In the genomic region with DNA sequence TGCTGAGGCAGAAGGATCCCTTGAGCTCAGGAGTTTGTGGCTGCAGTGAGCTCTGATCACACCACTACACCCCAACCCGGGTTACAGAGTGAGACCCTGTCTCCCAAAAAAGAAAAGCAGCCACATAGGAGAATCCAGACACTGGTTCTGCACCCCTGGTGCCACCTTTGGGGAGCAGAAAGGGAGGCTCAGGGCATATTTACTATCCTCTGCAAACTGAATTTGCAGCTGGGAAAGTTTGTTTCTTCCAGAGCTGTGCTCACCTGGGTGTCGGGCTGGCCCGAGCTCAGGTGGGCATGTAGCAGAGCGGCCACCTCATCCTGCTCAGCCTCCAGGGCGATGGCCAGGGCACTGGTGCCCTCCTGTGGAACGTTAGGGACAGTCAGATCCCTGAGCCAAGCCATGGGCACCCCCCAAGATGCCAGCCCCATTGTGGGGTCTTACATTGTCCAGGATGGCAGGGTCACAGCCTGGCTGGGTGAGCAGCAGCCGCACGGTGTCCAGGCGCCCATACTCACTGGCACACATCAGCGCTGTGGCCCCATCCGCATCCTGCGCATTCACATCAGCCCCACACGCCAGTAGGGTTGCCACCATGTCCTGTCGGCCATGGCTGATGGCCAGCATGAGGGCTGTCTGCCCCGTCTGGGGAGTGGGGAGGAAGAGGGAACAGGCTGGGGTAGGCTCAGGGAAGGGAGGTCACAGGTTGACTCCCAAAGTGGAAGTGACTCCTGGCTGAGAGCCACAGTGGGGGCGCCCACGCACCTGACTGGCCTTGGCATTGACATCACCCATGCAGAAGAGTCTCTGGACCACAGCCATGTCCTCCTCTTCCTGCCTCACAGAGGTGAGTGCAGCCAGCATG, we compare ENCODE assay signal across 11 cellular contexts. TPM values are rescaled to one million over a fixed set of nuclear protein-coding genes. Genes with fewer than 3 reads are reported as not detected.
DNase-seq lines count a peak whose midpoint lies in the region; TF ChIP-seq lines count a peak whose summit lies in the region.
"Had no signal": no experiment of that assay in that cellular context is flagged by ENCODE, and none has a peak within 500 bp of the region (broad histone marks: within the 10 kb centered on the region; RNA-seq: fewer than 3 reads in every experiment).

No MANE protein-coding gene starts in this region.

- DNase-seq in MCF 10A (ENCODE audit: unreplicated experiment) (peak; percentile 58), mammary epithelial cell (no peak), NCI-H2029 treated with DMSO at 0.1 percent for 48 hours (lab: John Stamatoyannopoulos, UW) (peak; percentile 48), dermis microvascular lymphatic vessel endothelial cell (ENCODE audit: low read depth in 2 of 2) (peak; percentile 68 to 81), thyroid gland (peak; percentile 87 to 88), NCI-H510A (lab: John Stamatoyannopoulos, UW) (no peak), NCI-H748 treated with DMSO at 0.1 percent for 48 hours (lab: John Stamatoyannopoulos, UW) (no peak), NCI-H2171 (lab: John Stamatoyannopoulos, UW) (no peak)
- DNase-seq: naive B cell had no signal

- peaks cover 58% of the 10 kb centered on the region for H3K36me3 Mint-ChIP-seq in MCF 10A (ENCODE audit: insufficient read depth, unreplicated experiment)
- H3K36me3 Mint-ChIP-seq: naive B cell had no signal

- no peak overlapping the region for H3K27ac ChIP-seq in mammary epithelial cell (ENCODE audit: insufficient read depth, low read depth, low read length)
- peak overlapping the region in 2 of 3 donors; percentile 4 to 65 for H3K27ac ChIP-seq in thyroid gland
- H3K27ac ChIP-seq: C4-2B had no signal

- H3K4me3 ChIP-seq in mammary epithelial cell (replicated peaks in 1 of 3; ENCODE audit: insufficient read depth in 1 of 3, low read depth in 2 of 3, low read length in 3 of 3) (no peak overlapping the region), thyroid gland (replicated peaks in 1 of 3) (no peak overlapping the region)

- in situ Hi-C loops in mammary epithelial cell (cut with MboI; ENCODE audit: low sequenced_read_pairs in 2 of 2), result no loop called here

- H3K27me3 ChIP-seq in mammary epithelial cell (ENCODE audit: insufficient read depth, low read length) (no peaks in the 10 kb centered on the region), thyroid gland (no peaks in the 10 kb centered on the region)

- intact Hi-C loops in MCF 10A (cut with micrococcal nuclease) (no loop called here), mammary epithelial cell (cut with micrococcal nuclease) (loop anchor here (5.0 kb wide), 1 partner anchor 57 kb away; no protein-coding TSS in a partner anchor), thyroid gland (cut with DNase I) (no loop called here)

- H3K36me3 ChIP-seq in mammary epithelial cell (ENCODE audit: insufficient read depth, low read length) (peaks cover 8% of the 10 kb centered on the region), thyroid gland (no peaks in the 10 kb centered on the region)

- no peak overlapping the region for H3K4me2 ChIP-seq in mammary epithelial cell (ENCODE audit: insufficient read depth, low read depth, low read length)

- CTCF ChIA-PET in MCF 10A (lab: Yijun Ruan, JAX), result interaction anchor here (0.6 to 1.9 kb wide), 6 partner anchors 9 to 467 kb away, joined by 3 to 11 read pairs (median 3); no protein-coding TSS in a partner anchor
- CTCF ChIA-PET in mammary epithelial cell (lab: Charles Lee; ENCODE audit: low non-redundant PET), result no interaction called here

- H4K20me1 ChIP-seq in mammary epithelial cell (ENCODE audit: insufficient read depth, low read length), result peaks cover 3% of the 10 kb centered on the region

- no peak overlapping the region for H3K4me3 Mint-ChIP-seq in MCF 10A (ENCODE audit: unreplicated experiment)
- H3K4me3 Mint-ChIP-seq: dendritic cell treated with granulocyte-macrophage colony-stimulating factor and Interleukin-4, amounts not matched to agents 40 ng/mL and 50 ng/mL, for 4 days had no signal

- H3K9me3 ChIP-seq in mammary epithelial cell (replicated peaks; ENCODE audit: insufficient read depth, low read length) (no peaks in the 10 kb centered on the region), thyroid gland (no peaks in the 10 kb centered on the region)

- no peak for TF ChIP-seq POLR2A in thyroid gland (IDR thresholded peaks at IDR 0.05)

- H3K27me3 Mint-ChIP-seq in MCF 10A (ENCODE audit: insufficient read depth, unreplicated experiment), result no peaks in the 10 kb centered on the region

- no peaks in the 10 kb centered on the region for H3K9me3 Mint-ChIP-seq in MCF 10A (ENCODE audit: unreplicated experiment)
- H3K9me3 Mint-ChIP-seq: naive B cell had no signal

- no TSS peak for BruUV-seq in MCF 10A (replicated peaks; lab: Mats Ljungman, UMichigan)
- no TSS peak for BruUV-seq in mammary epithelial cell (replicated peaks; lab: Mats Ljungman, UMichigan)

- H3K79me2 ChIP-seq in mammary epithelial cell (ENCODE audit: insufficient read depth, low read length), result peaks cover 43% of the 10 kb centered on the region

- peaks cover 5% of the 10 kb centered on the region for H3K4me1 Mint-ChIP-seq in MCF 10A (ENCODE audit: insufficient read depth, unreplicated experiment)

- TF ChIP-seq CTCF in MCF 10A (IDR thresholded peaks at IDR 0.05; ENCODE audit: unreplicated experiment) (no peak), mammary epithelial cell (conservative IDR thresholded peaks at IDR 0.05 in 1 of 2, IDR thresholded peaks at IDR 0.05 in 1 of 2; ENCODE audit: extremely low read depth in 1 of 2, insufficient read depth in 1 of 2, low read depth in 1 of 2, low read length in 2 of 2) (peak in 1 of 2 donors; percentile 2), thyroid gland (IDR thresholded peaks at IDR 0.05) (no peak)

- no peak overlapping the region for H3K27ac Mint-ChIP-seq in MCF 10A (ENCODE audit: low read depth, unreplicated experiment)
- H3K27ac Mint-ChIP-seq: dendritic cell treated with granulocyte-macrophage colony-stimulating factor and Interleukin-4, amounts not matched to agents 40 ng/mL and 50 ng/mL, for 4 days had no signal

- POLR2A ChIA-PET in MCF 10A (lab: Yijun Ruan, JAX), result interaction anchor here (0.6 to 6.7 kb wide), 2 partner anchors 11 to 472 kb away, joined by 3 to 70 read pairs; no protein-coding TSS in a partner anchor

- peaks cover 27% of the 10 kb centered on the region for H3K4me1 ChIP-seq in mammary epithelial cell (ENCODE audit: insufficient read depth, low read length)
- H3K4me1 ChIP-seq in thyroid gland, result peaks cover 27 to 45% of the 10 kb centered on the region in 2 donors

- H2AFZ ChIP-seq in mammary epithelial cell (ENCODE audit: low read depth, low read length), result no peak overlapping the region

- dilution Hi-C loops in mammary epithelial cell (cut with HindIII; ENCODE audit: low sequenced_read_pairs), result no loop called here

- 61% methylated on average over 16 of the region's 17 CpGs for WGBS in mammary epithelial cell (ENCODE audit: low coverage, missing lambda C conversion rate)
- 69 to 70% methylated on average over 13 to 17 of the region's 17 CpGs for WGBS in thyroid gland, 2 donors

- H3K9ac ChIP-seq in mammary epithelial cell (ENCODE audit: insufficient read depth, low read length), result no peak overlapping the region

RNA-seq across cellular contexts. Expression of gene RPS28, which starts 3.1 kb away (rescaled TPM):
- 2,247 and 2,362 TPM in 2 replicates for total RNA-seq in MCF 10A (2022)
- total RNA-seq in mammary epithelial cell, result 1,000 to 10,000 TPM in 1 of 2 donors, 100 to 1,000 TPM in 1; 151 to 1,577 TPM
- 681 TPM for polyA plus RNA-seq in mammary epithelial cell
- polyA minus RNA-seq in mammary epithelial cell, result 419 TPM
- total RNA-seq in dermis microvascular lymphatic vessel endothelial cell, result 202 and 270 TPM in 2 replicates
- 100 to 1,000 TPM; 262 to 525 (median 420) TPM for total RNA-seq in thyroid gland

RNA-seq across cellular contexts. Expression of gene NDUFA7, which starts 3.2 kb away (rescaled TPM):
- 83.2 and 91.8 TPM in 2 replicates for total RNA-seq in MCF 10A (2022)
- total RNA-seq in mammary epithelial cell, result 10 to 100 TPM in 1 of 2 donors, 1 to 10 TPM in 1; 5.3 to 77.6 TPM
- 79.6 TPM for polyA plus RNA-seq in mammary epithelial cell
- polyA minus RNA-seq in mammary epithelial cell, result 99.2 TPM
- 21.0 and 39.7 TPM in 2 replicates for total RNA-seq in dermis microvascular lymphatic vessel endothelial cell
- total RNA-seq in thyroid gland, result 10 to 100 TPM in 2 of 4 donors, 1 to 10 TPM in 2; 3.8 to 39.7 (median 17.0) TPM

RNA-seq across cellular contexts. Expression of gene CD320, which starts 16.3 kb away (rescaled TPM):
- 39.2 and 68.8 TPM in 2 replicates for total RNA-seq in MCF 10A (2022)
- total RNA-seq in mammary epithelial cell, result 10 to 100 TPM in 1 of 2 donors, 1 to 10 TPM in 1; 8.0 to 31.0 TPM
- 44.0 TPM for polyA plus RNA-seq in mammary epithelial cell
- polyA minus RNA-seq in mammary epithelial cell, result 20.2 TPM
- total RNA-seq in dermis microvascular lymphatic vessel endothelial cell, result 25.7 and 28.6 TPM in 2 replicates
- total RNA-seq in thyroid gland, result 100 to 1,000 TPM in 1 of 4 donors, 10 to 100 TPM in 3; 20.8 to 114 (median 74.0) TPM

RNA-seq across cellular contexts. Expression of gene KANK3, which starts 18.6 kb away (rescaled TPM):
- 0.79 and 1.2 TPM in 2 replicates for total RNA-seq in MCF 10A (2022)
- total RNA-seq in mammary epithelial cell, result 1 to 10 TPM in 1 of 2 donors, under 1 TPM in 1; 0.33 to 5.3 TPM
- 1.9 TPM for polyA plus RNA-seq in mammary epithelial cell
- polyA minus RNA-seq in mammary epithelial cell, result 3.5 TPM
- 52.8 and 129 TPM in 2 replicates for total RNA-seq in dermis microvascular lymphatic vessel endothelial cell
- 10 to 100 TPM; 21.1 to 49.7 (median 30.5) TPM for total RNA-seq in thyroid gland

RNA-seq across cellular contexts. Expression of gene ANGPTL4, which starts 39.5 kb away (rescaled TPM):
- total RNA-seq in MCF 10A (2022) (12.6 and 32.8 TPM in 2 replicates), mammary epithelial cell (100 to 1,000 TPM in 1 of 2 donors, 10 to 100 TPM in 1; 75.8 to 294 TPM), dermis microvascular lymphatic vessel endothelial cell (1.0 and 10.7 TPM in 2 replicates), thyroid gland (10 to 100 TPM; 19.9 to 99.8 (median 46.6) TPM)
- polyA plus RNA-seq in mammary epithelial cell, result 551 TPM
- polyA minus RNA-seq in mammary epithelial cell, result 208 TPM

Comparison
In these comparisons a context has a peak if more than half of its experiments do, and no peak if none do; other contexts are left out.
1. DNase-seq: peak in MCF 10A (single experiment), NCI-H2029 treated with DMSO at 0.1 percent for 48 hours (single experiment), dermis microvascular lymphatic vessel endothelial cell (2 of 2) and thyroid gland (2 of 2); none in mammary epithelial cell (single experiment), NCI-H510A (single experiment), NCI-H748 treated with DMSO at 0.1 percent for 48 hours (single experiment) and NCI-H2171 (single experiment).